In genomic region chr2:28397043-28397381, GRCh38 we compare ENCODE assay signal across 9 cellular contexts. TPM values are rescaled to one million over a fixed set of nuclear protein-coding genes. Genes with fewer than 3 reads are reported as not detected.
DNase-seq lines count a peak whose midpoint lies in the region; ATAC-seq, FAIRE-seq and TF ChIP-seq lines count a peak whose summit lies in the region.
"Had no signal": no experiment of that assay in that cellular context is flagged by ENCODE, and none has a peak within 500 bp of the region (broad histone marks: within the 10 kb centered on the region; RNA-seq: fewer than 3 reads in every experiment).

No MANE protein-coding gene starts in this region.

- H3K27me3 ChIP-seq in body of pancreas = no peaks in the 10 kb centered on the region
- H3K27me3 ChIP-seq in HepG2 (ENCODE audit: control insufficient read depth in 1 of 2, insufficient read depth in 2 of 2, low read length in 2 of 2) = no peaks in the 10 kb centered on the region; a peak in 1 of 5 replicates
- no peaks in the 10 kb centered on the region for H3K27me3 ChIP-seq in testis

- no peak overlapping the region for H3K4me3 Mint-ChIP-seq in activated CD4-positive, alpha-beta T cell treated with anti-CD3 and anti-CD28 coated beads for 36 hours
- no peak overlapping the region for H3K4me3 Mint-ChIP-seq in activated CD4-positive, alpha-beta T cell treated with anti-CD3 and anti-CD28 coated beads, Interleukin-2, amount 10 ng/mL, durations not matched to agents 24 days and 14 days
- H3K4me3 Mint-ChIP-seq: memory B cell had no signal

- H2AFZ ChIP-seq in HepG2 (ENCODE audit: low read length) = no peak overlapping the region

- no peaks in the 10 kb centered on the region for H3K27me3 Mint-ChIP-seq in activated CD4-positive, alpha-beta T cell treated with anti-CD3 and anti-CD28 coated beads for 36 hours
- H3K27me3 Mint-ChIP-seq in activated CD4-positive, alpha-beta T cell treated with anti-CD3 and anti-CD28 coated beads, Interleukin-2, amount 10 ng/mL, durations not matched to agents 24 days and 14 days = peaks cover 2% of the 10 kb centered on the region

- 29 to 35% methylated on average over 2 of the region's 2 CpGs for WGBS in body of pancreas, 2 donors
- 43% methylated on average over 2 of the region's 2 CpGs for WGBS in HepG2 (ENCODE audit: low lambda C conversion rate)
- 32 to 38% methylated on average over 2 of the region's 2 CpGs for WGBS in testis, 2 donors

- no peaks in the 10 kb centered on the region for H3K9me3 Mint-ChIP-seq in activated CD4-positive, alpha-beta T cell treated with anti-CD3 and anti-CD28 coated beads for 36 hours (ENCODE audit: low read depth)
- H3K9me3 Mint-ChIP-seq in activated CD4-positive, alpha-beta T cell treated with anti-CD3 and anti-CD28 coated beads, Interleukin-2, amount 10 ng/mL, durations not matched to agents 24 days and 14 days = no peaks in the 10 kb centered on the region
- H3K9me3 Mint-ChIP-seq: memory B cell had no signal

- H3K4me1 ChIP-seq in body of pancreas (peaks cover 63% of the 10 kb centered on the region), HepG2 (ENCODE audit: insufficient read depth, low read length) (peaks cover 50% of the 10 kb centered on the region), testis (peaks cover 32% of the 10 kb centered on the region)

- H3K4me3 ChIP-seq in body of pancreas = no peak overlapping the region
- peak overlapping the region in 1 of 3 experiments; percentile 15; a peak in 2 of 6 replicates for H3K4me3 ChIP-seq in HepG2 (replicated peaks in 1 of 3; ENCODE audit: insufficient read depth in 1 of 3, low read depth in 2 of 3, low read length in 3 of 3)
- H3K4me3 ChIP-seq in testis = no peak overlapping the region

- in situ Hi-C loops in HepG2 (cut with HindIII; ENCODE audit: extremely low pct_ligation_motif_present, low pct_unique_long_range_greater_than_20kb) = loop anchor here (10.0 kb wide), 2 partner anchors 642 to 692 kb away; no protein-coding TSS in a partner anchor

- H3K4me2 ChIP-seq in HepG2 (ENCODE audit: low read depth, low read length) = peak overlapping the region; percentile 84

- FAIRE-seq in HepG2 (lab: Jason Lieb, UNC) = no peak

- H3K27ac ChIP-seq in body of pancreas (peak overlapping the region; percentile 99 to 100 (median 100)), HepG2 (ENCODE audit: extremely low read length, insufficient read depth, low read length) (peak overlapping the region; percentile 64), testis (peak overlapping the region; percentile 99 to 100)

- CTCF ChIA-PET in activated CD4-positive, alpha-beta T cell treated with anti-CD3 and anti-CD28 coated beads for 36 hours (lab: Charles Lee) = interaction anchor here (1.5 kb wide), 1 partner anchor 246 kb away, joined by 3 read pairs; no protein-coding TSS in a partner anchor
- CTCF ChIA-PET in HepG2 (lab: Yijun Ruan, JAX; ENCODE audit: low intra/inter-chr PET ratio, low total read pairs) = interaction anchor here (1.2 to 2.8 kb wide), 6 partner anchors 56 to 713 kb away, joined by 3 to 13 read pairs (median 6); no protein-coding TSS in a partner anchor

- POLR2A ChIA-PET in activated CD4-positive, alpha-beta T cell treated with anti-CD3 and anti-CD28 coated beads for 36 hours (lab: Charles Lee) = no interaction called here
- POLR2A ChIA-PET in HepG2 (lab: Yijun Ruan, JAX) = interaction anchor here (0.6 to 2.7 kb wide), 14 partner anchors 11 to 693 kb away, joined by 3 to 38 read pairs (median 4); partner anchors contain the start of genes BABAM2 and RBKS

- no peaks in the 10 kb centered on the region for H3K36me3 ChIP-seq in body of pancreas (replicated peaks in 1 of 2; ENCODE audit: insufficient read depth in 1 of 2, low read depth in 2 of 2)
- H3K36me3 ChIP-seq in HepG2 (replicated peaks in 1 of 2; ENCODE audit: control insufficient read depth in 1 of 2, insufficient read depth in 2 of 2, low read length in 2 of 2) = peaks cover 3 to 16% of the 10 kb centered on the region in 2 experiments
- no peaks in the 10 kb centered on the region for H3K36me3 ChIP-seq in testis (ENCODE audit: low read depth, missing control alignments)

- H3K9ac ChIP-seq in HepG2 (ENCODE audit: insufficient read depth, low read depth, low read length) = peak overlapping the region; percentile 49; the same call in 1 of the 2 replicates

- TF ChIP-seq CTCF in body of pancreas (IDR thresholded peaks at IDR 0.05) = no peak
- TF ChIP-seq CTCF in HepG2 (CRISPR knock-in tag; IDR thresholded peaks at IDR 0.05) = no peak
- no peak for TF ChIP-seq CTCF in testis (IDR thresholded peaks at IDR 0.05)

- BruUV-seq in HepG2 (replicated peaks; lab: Mats Ljungman, UMichigan) = no TSS peak

- DNase-seq in activated CD4-positive, alpha-beta T cell treated with anti-CD3 and anti-CD28 coated beads for 36 hours = no peak
- DNase-seq in activated CD4-positive, alpha-beta T cell treated with anti-CD3 and anti-CD28 coated beads, Interleukin-2, amount 10 ng/mL, durations not matched to agents 24 days and 14 days = no peak
- no peak for DNase-seq in body of pancreas
- DNase-seq in HepG2 (ENCODE audit: low spot score) = no peak
- no peak for DNase-seq in testis
- no peak for DNase-seq in NCI-H2227 treated with DMSO at 0.1 percent for 48 hours (lab: John Stamatoyannopoulos, UW)
- DNase-seq in KG1 (lab: John Stamatoyannopoulos, UW) = no peak
- no peak for DNase-seq in effector CD8-positive, alpha-beta T cell (lab: John Stamatoyannopoulos, UW)

- H3K4me1 Mint-ChIP-seq in activated CD4-positive, alpha-beta T cell treated with anti-CD3 and anti-CD28 coated beads for 36 hours = peaks cover 46% of the 10 kb centered on the region
- H3K4me1 Mint-ChIP-seq in activated CD4-positive, alpha-beta T cell treated with anti-CD3 and anti-CD28 coated beads, Interleukin-2, amount 10 ng/mL, durations not matched to agents 24 days and 14 days = peaks cover 44% of the 10 kb centered on the region

- peaks cover 78% of the 10 kb centered on the region for H3K79me2 ChIP-seq in HepG2 (ENCODE audit: insufficient read depth, low read length)

- H3K9me3 ChIP-seq in body of pancreas = no peaks in the 10 kb centered on the region
- no peaks in the 10 kb centered on the region for H3K9me3 ChIP-seq in HepG2 (ENCODE audit: low read length)
- H3K9me3 ChIP-seq in testis = no peaks in the 10 kb centered on the region

- H3K36me3 Mint-ChIP-seq in activated CD4-positive, alpha-beta T cell treated with anti-CD3 and anti-CD28 coated beads for 36 hours (ENCODE audit: low read depth) = peaks cover 49% of the 10 kb centered on the region
- peaks cover 45% of the 10 kb centered on the region for H3K36me3 Mint-ChIP-seq in activated CD4-positive, alpha-beta T cell treated with anti-CD3 and anti-CD28 coated beads, Interleukin-2, amount 10 ng/mL, durations not matched to agents 24 days and 14 days (ENCODE audit: low read depth)
- H3K36me3 Mint-ChIP-seq: memory B cell had no signal

- intact Hi-C loops in activated CD4-positive, alpha-beta T cell treated with anti-CD3 and anti-CD28 coated beads for 36 hours (cut with DNase I, micrococcal nuclease) = loop anchor here (2.0 to 10.0 kb wide), 4 partner anchors 242 to 1182 kb away; partner anchors contain the start of genes ATRAID (in 1 of the 2), CAD (in 1 of the 2) and SLC5A6 (in 1 of the 2)
- intact Hi-C loops in activated CD4-positive, alpha-beta T cell treated with anti-CD3 and anti-CD28 coated beads, Interleukin-2, amount 10 ng/mL, durations not matched to agents 24 days and 14 days (cut with micrococcal nuclease) = no loop called here
- intact Hi-C loops in body of pancreas (cut with DNase I) (no loop called here), HepG2 (cut with micrococcal nuclease; ENCODE audit: unreplicated experiment) (loop anchor here (2.0 to 10.0 kb wide), 2 partner anchors 222 to 694 kb away; no protein-coding TSS in a partner anchor), testis (cut with DNase I; ENCODE audit: low total_unique reads) (loop anchor here (10.0 kb wide), 1 partner anchor 442 kb away; no protein-coding TSS in a partner anchor)

- H4K20me1 ChIP-seq in HepG2 (ENCODE audit: insufficient read depth, low read length) = peaks cover 66% of the 10 kb centered on the region

- TF ChIP-seq EP300 in HepG2 (IDR thresholded peaks at IDR 0.05; ENCODE audit: low read depth in 2 of 2, low read length in 2 of 2) = no peak
- TF ChIP-seq EP300 in HepG2 (CRISPR knock-in tag; IDR thresholded peaks at IDR 0.05; ENCODE audit: borderline replicate concordance) = no peak

- no peak for TF ChIP-seq RAD21 in HepG2 (CRISPR knock-in tag; IDR thresholded peaks at IDR 0.05)

- ATAC-seq in activated CD4-positive, alpha-beta T cell treated with anti-CD3 and anti-CD28 coated beads for 36 hours = no peak
- ATAC-seq in body of pancreas (no peak), HepG2 (no peak)

- peak overlapping the region; percentile 76 for H3K27ac Mint-ChIP-seq in activated CD4-positive, alpha-beta T cell treated with anti-CD3 and anti-CD28 coated beads for 36 hours
- no peak overlapping the region for H3K27ac Mint-ChIP-seq in activated CD4-positive, alpha-beta T cell treated with anti-CD3 and anti-CD28 coated beads, Interleukin-2, amount 10 ng/mL, durations not matched to agents 24 days and 14 days
- H3K27ac Mint-ChIP-seq: memory B cell had no signal

- TF ChIP-seq POLR2A in body of pancreas (IDR thresholded peaks at IDR 0.05) = no peak
- no peak for TF ChIP-seq POLR2A in HepG2 (IDR thresholded peaks at IDR 0.05; ENCODE audit: insufficient read depth in 1 of 2, low read depth in 2 of 2, low read length in 2 of 2)
- TF ChIP-seq POLR2A in testis (IDR thresholded peaks at IDR 0.05) = no peak

RNA-seq across cellular contexts. Expression of gene FOSL2, which starts 4.4 kb away (rescaled TPM):
- 100 to 1,000 TPM; 135 to 225 TPM for total RNA-seq in activated CD4-positive, alpha-beta T cell treated with anti-CD3 and anti-CD28 coated beads for 36 hours
- total RNA-seq in activated CD4-positive, alpha-beta T cell treated with anti-CD3 and anti-CD28 coated beads, Interleukin-2, amount 10 ng/mL, durations not matched to agents 24 days and 14 days = 73.2 and 80.6 TPM in 2 replicates
- total RNA-seq in body of pancreas (10 to 100 TPM; 27.5 to 33.9 TPM), HepG2 (2016; rRNA removed; fragmentation: Illumina TruSeq; extraction: Trizol) (2.3 and 3.4 TPM in 2 replicates), testis (10 to 100 TPM; 24.3 to 39.7 TPM)
- 0.53 and 0.61 TPM in 2 replicates for total RNA-seq in HepG2 (2016; cell fraction: cytosol; rRNA removed; fragmentation: Illumina TruSeq; extraction: Trizol; ENCODE audit: low read depth)
- total RNA-seq in HepG2 (2016; cell fraction: insoluble cytoplasmic fraction; rRNA removed; fragmentation: Illumina TruSeq; extraction: Trizol) = 2.2 and 4.1 TPM in 2 replicates
- 1.3 and 1.4 TPM in 2 replicates for total RNA-seq in HepG2 (2016; cell fraction: membrane; rRNA removed; fragmentation: Illumina TruSeq; extraction: Trizol)
- total RNA-seq in HepG2 (2016; cell fraction: nucleus; rRNA removed; fragmentation: Illumina TruSeq; extraction: Trizol) = 3.7 and 5.1 TPM in 2 replicates
- polyA plus RNA-seq in HepG2 (2011; rRNA removed) (18.1 and 20.1 TPM in 2 replicates), testis (ENCODE audit: insufficient read depth, low read depth, low replicate concordance) (14.1 TPM)
- 10.9 and 11.2 TPM in 2 replicates for polyA plus RNA-seq in HepG2 (2011; cell fraction: cytosol; rRNA removed)
- polyA plus RNA-seq in HepG2 (2011; cell fraction: nucleus; rRNA removed) = 37.0 and 47.3 TPM in 2 replicates
- polyA plus RNA-seq in HepG2 (2012) = 25.1 and 31.2 TPM in 2 replicates
- 0.21 and 0.26 TPM in 2 replicates for polyA plus RNA-seq in HepG2 (2016; cell fraction: cytosol; fragmentation: Illumina TruSeq; extraction: Trizol; ENCODE audit: low read depth)
- 2.0 and 2.4 TPM in 2 replicates for polyA plus RNA-seq in HepG2 (2016; cell fraction: insoluble cytoplasmic fraction; fragmentation: Illumina TruSeq; extraction: Trizol; ENCODE audit: low read depth)
- 0.46 and 0.51 TPM in 2 replicates for polyA plus RNA-seq in HepG2 (2016; cell fraction: membrane; fragmentation: Illumina TruSeq; extraction: Trizol; ENCODE audit: low read depth)
- polyA plus RNA-seq in HepG2 (2016; cell fraction: nucleus; fragmentation: Illumina TruSeq; extraction: Trizol; ENCODE audit: insufficient read depth, low read depth) = 3.9 and 4.9 TPM in 2 replicates
- 62.9 and 84.8 TPM in 2 replicates for polyA minus RNA-seq in HepG2 (2011; rRNA and poly(A)+ RNA removed; ENCODE audit: low replicate concordance)
- polyA minus RNA-seq in HepG2 (2011; cell fraction: cytosol; rRNA and poly(A)+ RNA removed) = 27.1 and 28.7 TPM in 2 replicates
- polyA minus RNA-seq in HepG2 (2011; cell fraction: nucleus; rRNA and poly(A)+ RNA removed) = 47.9 and 53.6 TPM in 2 replicates

Comparison
In these comparisons a context has a peak if more than half of its experiments do, and no peak if none do; other contexts are left out.
1. intact Hi-C loops: an anchor here in activated CD4-positive, alpha-beta T cell treated with anti-CD3 and anti-CD28 coated beads for 36 hours (2.0 to 10.0 kb wide), HepG2 (2.0 to 10.0 kb wide) and testis (10.0 kb wide); none called in activated CD4-positive, alpha-beta T cell treated with anti-CD3 and anti-CD28 coated beads, Interleukin-2, amount 10 ng/mL, durations not matched to agents 24 days and 14 days and body of pancreas.